In the genomic region with DNA sequence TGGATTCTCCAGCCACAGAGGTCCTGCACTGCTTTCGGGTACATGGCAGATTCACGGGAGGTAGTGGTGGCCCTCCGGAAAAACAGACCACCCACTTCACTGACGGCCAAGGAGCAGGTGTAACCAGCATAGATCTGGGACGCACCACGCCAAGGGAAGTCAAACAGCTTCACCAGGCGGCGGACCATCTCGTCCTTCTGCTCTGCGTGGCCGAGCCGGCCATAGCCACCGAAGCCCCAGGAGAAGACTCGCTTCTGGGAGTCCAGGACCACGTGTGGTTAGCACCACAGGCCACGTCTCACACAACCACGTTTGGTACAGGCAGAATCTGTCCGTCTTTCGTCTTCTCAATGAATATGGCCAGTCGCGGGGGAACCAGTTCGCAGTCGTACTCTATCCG, we compare ENCODE assay signal across 21 cellular contexts.
"Had no signal": no experiment of that assay in that cellular context is flagged by ENCODE, and none has a peak within 500 bp of the region (broad histone marks: within the 10 kb centered on the region; RNA-seq: fewer than 3 reads in every experiment).

No MANE protein-coding gene starts in this region.

- H3K4me1 ChIP-seq: neural progenitor cell, parathyroid adenoma, psoas muscle, transverse colon had no signal

- H3K27me3 ChIP-seq: neural progenitor cell, ovary, right lobe of liver, sigmoid colon, stomach, tibial artery, transverse colon, vagina had no signal

- FAIRE-seq: small intestine had no signal

- ATAC-seq: psoas muscle; right cardiac atrium; right lobe of liver; stimulated activated effector memory CD8-positive, alpha-beta T cell treated with anti-CD3 and anti-CD28 coated beads, Interleukin-12 subunit alpha, Interleukin-12 subunit beta, amount 100 ng/mL, for 72 hours; stimulated activated naive B cell treated with anti-CD40 and anti-IgM and Interleukin-4, amounts not matched to agents 10 μg/mL and 1 μg/mL and 100 μg/mL, for 72 hours had no signal

- H3K4me3 ChIP-seq: neural progenitor cell, ovary, psoas muscle, right lobe of liver, sigmoid colon, stomach, tibial artery, transverse colon, vagina had no signal

- DNase-seq: natural killer cell; occipital lobe; ovary; psoas muscle; right cardiac atrium; right lobe of liver; sigmoid colon; small intestine; stimulated activated CD4-positive, alpha-beta T cell treated with anti-CD3 and anti-CD28 coated beads, Interleukin-15, amount 100 ng/mL, for 24 hours; stimulated activated CD4-positive, alpha-beta T cell treated with anti-CD3 and anti-CD28 coated beads, Interleukin-2, amount 100 ng/mL, for 24 hours; stimulated activated CD4-positive, alpha-beta T cell treated with anti-CD3 and anti-CD28 coated beads, Interleukin-2, amount 100 ng/mL, for 48 hours; stimulated activated CD4-positive, alpha-beta T cell treated with anti-CD3 and anti-CD28 coated beads, Interleukin-4, amount 100 ng/mL, for 24 hours; stimulated activated naive B cell treated with anti-CD40 and anti-IgM and Interleukin-4, amounts not matched to agents 10 μg/mL and 1 μg/mL and 100 μg/mL, for 72 hours; stimulated activated naive CD4-positive, alpha-beta T cell treated with Interleukin-2 at 50 U/mL for 16 hours; stomach; tibial artery; transverse colon had no signal

- H3K9me3 ChIP-seq: ovary, psoas muscle, right lobe of liver, tibial artery, transverse colon, vagina had no signal

- H3K27ac ChIP-seq: neural progenitor cell, ovary, parathyroid adenoma, psoas muscle, right lobe of liver, sigmoid colon, stomach, tibial artery, transverse colon, vagina had no signal

- H3K36me3 ChIP-seq: neural progenitor cell, ovary, right lobe of liver, sigmoid colon, stomach, tibial artery, transverse colon, vagina had no signal
